Comparison of ENCODE assay signal across 40 cellular contexts in genomic region chr3:182018361-182018760, GRCh38.
"Had no signal": no experiment of that assay in that cellular context is flagged by ENCODE, and none has a peak within 500 bp of the region (broad histone marks: within the 10 kb centered on the region; RNA-seq: fewer than 3 reads in every experiment).

No MANE protein-coding gene starts in this region.

- H3K9me3 ChIP-seq: adrenal gland, body of pancreas had no signal

- H3K9me3 Mint-ChIP-seq: activated CD4-positive, alpha-beta memory T cell treated with anti-CD3 and anti-CD28 coated beads, Interleukin-2, amount 10 ng/mL, durations not matched to agents 7 days and 5 days; activated CD4-positive, alpha-beta T cell treated with anti-CD3 and anti-CD28 coated beads, Interleukin-2, amount 10 ng/mL, durations not matched to agents 7 days and 5 days; activated naive CD8-positive, alpha-beta T cell treated with anti-CD3 and anti-CD28 coated beads for 36 hours; activated T-cell treated with anti-CD3 and anti-CD28 coated beads, Interleukin-2, amount 50 U/mL, for 24 hours; activated T-helper 2 cell treated with anti-CD3 and anti-CD28 coated beads, Interferon-gamma antibody, Interleukin-2, Interleukin-4, amounts not matched to agents 10 μg/mL and 5 μg/mL and 100 μg/mL, durations not matched to agents 14 hours and 24 hours and 36 hours; central memory CD8-positive, alpha-beta T cell; T-helper 1 cell treated with Interleukin-12 subunit alpha and Interleukin-12 subunit beta and Interleukin-4 antibody, amounts not matched to agents 30 μg/mL and 1 μg/mL, for 36 hours; T-helper 2 cell treated with Interferon-gamma antibody and Interleukin-4, amounts not matched to agents 5 μg/mL and 100 μg/mL, for 36 hours had no signal

- H3K27me3 ChIP-seq: adrenal gland, body of pancreas, brain microvascular endothelial cell, cardiac muscle cell had no signal

- H3K4me1 Mint-ChIP-seq: activated CD4-positive, alpha-beta memory T cell treated with anti-CD3 and anti-CD28 coated beads, Interleukin-2, amount 10 ng/mL, durations not matched to agents 7 days and 5 days; activated CD4-positive, alpha-beta T cell treated with anti-CD3 and anti-CD28 coated beads for 36 hours; activated CD4-positive, alpha-beta T cell treated with anti-CD3 and anti-CD28 coated beads, Interleukin-2, amount 10 ng/mL, durations not matched to agents 7 days and 5 days; activated CD8-positive, alpha-beta memory T cell treated with anti-CD3 and anti-CD28 coated beads, Interleukin-2, amount 10 ng/mL, durations not matched to agents 7 days and 5 days; activated naive CD8-positive, alpha-beta T cell treated with anti-CD3 and anti-CD28 coated beads for 36 hours; central memory CD8-positive, alpha-beta T cell had no signal

- H3K27ac ChIP-seq: adrenal gland, body of pancreas, brain microvascular endothelial cell, cardiac muscle cell, WERI-Rb-1 had no signal

- H3K36me3 ChIP-seq: adrenal gland, brain microvascular endothelial cell, cardiac muscle cell, WERI-Rb-1 had no signal

- DNase-seq: activated CD4-positive, alpha-beta memory T cell treated with anti-CD3 and anti-CD28 coated beads, Interleukin-2, amount 10 ng/mL, durations not matched to agents 7 days and 5 days; activated CD4-positive, alpha-beta T cell treated with anti-CD3 and anti-CD28 coated beads for 1 hour; activated CD4-positive, alpha-beta T cell treated with anti-CD3 and anti-CD28 coated beads for 36 hours; activated CD4-positive, alpha-beta T cell treated with anti-CD3 and anti-CD28 coated beads for 48 hours; activated CD4-positive, alpha-beta T cell treated with anti-CD3 and anti-CD28 coated beads, Interleukin-2, amount 10 ng/mL, durations not matched to agents 7 days and 5 days; activated CD4-positive, alpha-beta T cell treated with anti-CD3 and anti-CD28 coated beads, Interleukin-2, amount 50 U/mL, for 48 hours; activated CD4-positive, CD25-positive, alpha-beta regulatory T cell; activated CD8-positive, alpha-beta memory T cell treated with anti-CD3 and anti-CD28 coated beads for 24 hours; activated CD8-positive, alpha-beta memory T cell treated with anti-CD3 and anti-CD28 coated beads, Interleukin-2, amount 10 ng/mL, durations not matched to agents 7 days and 5 days; activated CD8-positive, alpha-beta memory T cell treated with anti-CD3 and anti-CD28 coated beads, Interleukin-2, amount 50 U/mL, for 48 hours; activated CD8-positive, alpha-beta T cell treated with anti-CD3 and anti-CD28 coated beads, Interleukin-2, amount 10 ng/mL, durations not matched to agents 7 days and 5 days; activated effector memory CD4-positive, alpha-beta T cell treated with Interleukin-2 at 50 U/mL for 16 hours; activated gamma-delta T cell; activated naive CD4-positive, alpha-beta T cell treated with anti-CD3 and anti-CD28 coated beads, Interleukin-2, amount 50 U/mL, for 16 hours; activated naive CD4-positive, alpha-beta T cell treated with Interleukin-2 at 50 U/mL for 16 hours; activated naive CD8-positive, alpha-beta T cell treated with anti-CD3 and anti-CD28 coated beads for 36 hours; activated T-cell treated with anti-CD3 and anti-CD28 coated beads, Interleukin-2, amount 50 U/mL, for 24 hours; activated T-cell treated with anti-CD3 and anti-CD28 coated beads, Interleukin-2, amount 50 U/mL, for 48 hours; adrenal gland; amniotic stem cell; aorta; body of pancreas; brain microvascular endothelial cell; caudate nucleus; cerebellar nuclear complex; T-helper 1 cell; T-helper 2 cell; T-helper 9 cell had no signal

- H3K27ac Mint-ChIP-seq: activated CD4-positive, alpha-beta memory T cell treated with anti-CD3 and anti-CD28 coated beads, Interleukin-2, amount 10 ng/mL, durations not matched to agents 7 days and 5 days; activated CD4-positive, alpha-beta T cell treated with anti-CD3 and anti-CD28 coated beads for 36 hours; activated CD4-positive, alpha-beta T cell treated with anti-CD3 and anti-CD28 coated beads, Interleukin-2, amount 10 ng/mL, durations not matched to agents 7 days and 5 days; activated CD8-positive, alpha-beta memory T cell treated with anti-CD3 and anti-CD28 coated beads, Interleukin-2, amount 10 ng/mL, durations not matched to agents 7 days and 5 days; activated CD8-positive, alpha-beta T cell treated with anti-CD3 and anti-CD28 coated beads, Interleukin-2, amount 10 ng/mL, durations not matched to agents 7 days and 5 days; activated naive CD8-positive, alpha-beta T cell treated with anti-CD3 and anti-CD28 coated beads for 36 hours; activated T-cell treated with anti-CD3 and anti-CD28 coated beads, Interleukin-2, amount 50 U/mL, for 24 hours; activated T-helper 2 cell treated with anti-CD3 and anti-CD28 coated beads, Interferon-gamma antibody, Interleukin-2, Interleukin-4, amounts not matched to agents 10 μg/mL and 5 μg/mL and 100 μg/mL, durations not matched to agents 14 hours and 24 hours and 36 hours; T-helper 1 cell treated with Interleukin-12 subunit alpha and Interleukin-12 subunit beta and Interleukin-4 antibody, amounts not matched to agents 30 μg/mL and 1 μg/mL, for 36 hours; T-helper 2 cell treated with Interferon-gamma antibody and Interleukin-4, amounts not matched to agents 5 μg/mL and 100 μg/mL, for 36 hours; WTC11 had no signal

- H3K4me1 ChIP-seq: adrenal gland, body of pancreas had no signal

- H3K27me3 Mint-ChIP-seq: activated CD4-positive, alpha-beta memory T cell treated with anti-CD3 and anti-CD28 coated beads, Interleukin-2, amount 10 ng/mL, durations not matched to agents 7 days and 5 days; activated CD4-positive, alpha-beta T cell treated with anti-CD3 and anti-CD28 coated beads for 36 hours; activated CD4-positive, alpha-beta T cell treated with anti-CD3 and anti-CD28 coated beads, Interleukin-2, amount 10 ng/mL, durations not matched to agents 7 days and 5 days; activated CD8-positive, alpha-beta memory T cell treated with anti-CD3 and anti-CD28 coated beads, Interleukin-2, amount 10 ng/mL, durations not matched to agents 7 days and 5 days; activated naive CD8-positive, alpha-beta T cell treated with anti-CD3 and anti-CD28 coated beads for 36 hours; activated T-cell treated with anti-CD3 and anti-CD28 coated beads, Interleukin-2, amount 50 U/mL, for 24 hours; central memory CD8-positive, alpha-beta T cell had no signal

- H3K4me3 ChIP-seq: adrenal gland, body of pancreas, cardiac muscle cell had no signal

- H3K4me3 Mint-ChIP-seq: activated CD4-positive, alpha-beta memory T cell treated with anti-CD3 and anti-CD28 coated beads, Interleukin-2, amount 10 ng/mL, durations not matched to agents 7 days and 5 days; activated CD4-positive, alpha-beta T cell treated with anti-CD3 and anti-CD28 coated beads for 36 hours; activated CD4-positive, alpha-beta T cell treated with anti-CD3 and anti-CD28 coated beads, Interleukin-2, amount 10 ng/mL, durations not matched to agents 7 days and 5 days; activated CD8-positive, alpha-beta memory T cell treated with anti-CD3 and anti-CD28 coated beads, Interleukin-2, amount 10 ng/mL, durations not matched to agents 7 days and 5 days; activated CD8-positive, alpha-beta T cell treated with anti-CD3 and anti-CD28 coated beads, Interleukin-2, amount 10 ng/mL, durations not matched to agents 7 days and 5 days; activated naive CD8-positive, alpha-beta T cell treated with anti-CD3 and anti-CD28 coated beads for 36 hours; activated T-cell treated with anti-CD3 and anti-CD28 coated beads, Interleukin-2, amount 50 U/mL, for 24 hours; central memory CD8-positive, alpha-beta T cell; T-helper 1 cell treated with Interleukin-12 subunit alpha and Interleukin-12 subunit beta and Interleukin-4 antibody, amounts not matched to agents 30 μg/mL and 1 μg/mL, for 36 hours; T-helper 2 cell treated with Interferon-gamma antibody and Interleukin-4, amounts not matched to agents 5 μg/mL and 100 μg/mL, for 36 hours; WTC11 had no signal

- H3K36me3 Mint-ChIP-seq: activated CD8-positive, alpha-beta memory T cell treated with anti-CD3 and anti-CD28 coated beads, Interleukin-2, amount 10 ng/mL, durations not matched to agents 7 days and 5 days; activated naive CD4-positive, alpha-beta T cell treated with anti-CD3 and anti-CD28 coated beads, Interleukin-2, amount 50 U/mL, for 72 hours; activated naive CD8-positive, alpha-beta T cell treated with anti-CD3 and anti-CD28 coated beads for 36 hours; WTC11 had no signal

- ATAC-seq: activated CD4-positive, alpha-beta T cell treated with anti-CD3 and anti-CD28 coated beads for 36 hours; activated CD4-positive, CD25-positive, alpha-beta regulatory T cell treated with anti-CD3 and anti-CD28 coated beads, Interleukin-2, amount 50 U/mL, for 24 hours; activated CD8-positive, alpha-beta memory T cell treated with anti-CD3 and anti-CD28 coated beads, Interleukin-2, amount 10 ng/mL, durations not matched to agents 7 days and 5 days; activated CD8-positive, alpha-beta T cell treated with anti-CD3 and anti-CD28 coated beads, Interleukin-2, amount 10 ng/mL, durations not matched to agents 7 days and 5 days; activated naive CD4-positive, alpha-beta T cell treated with anti-CD3 and anti-CD28 coated beads, Interleukin-2, amount 50 U/mL, for 72 hours; body of pancreas; WTC11 had no signal

- FAIRE-seq: astrocyte, bronchial epithelial cell, TTC549 had no signal
